Comparison of ENCODE assay signal across 10 cellular contexts in genomic region chr14:89493877-89494634, GRCh38.
A peak's percentile ranks its signal among the peaks of the same experiment; 100 is the strongest.
DNase-seq lines count a peak whose midpoint lies in the region; ATAC-seq and TF ChIP-seq lines count a peak whose summit lies in the region.
"Had no signal": no experiment of that assay in that cellular context is flagged by ENCODE, and none has a peak within 500 bp of the region (broad histone marks: within the 10 kb centered on the region; RNA-seq: fewer than 3 reads in every experiment).

No MANE protein-coding gene starts in this region.

- TF ChIP-seq POLR2A in erythroblast (IDR thresholded peaks at IDR 0.05; ENCODE audit: low read length): no peak

- ATAC-seq in GM19463 (IDR thresholded peaks at IDR 0.05; ENCODE audit: unreplicated experiment) (peak; percentile 99), HG03280 (IDR thresholded peaks at IDR 0.05; ENCODE audit: unreplicated experiment) (peak; percentile 93)
- ATAC-seq: foreskin keratinocyte had no signal

- DNase-seq in DMS79 treated with DMSO at 0.1 percent for 48 hours (lab: John Stamatoyannopoulos, UW) (peak; percentile 29), erythroblast (lab: John Stamatoyannopoulos, UW) (peak; percentile 69 to 77), NCI-H1092 treated with DMSO at 0.1 percent for 48 hours (lab: John Stamatoyannopoulos, UW) (no peak), H4 (ENCODE audit: low spot score) (no peak), NCI-H1105 treated with DMSO at 0.1 percent for 48 hours (lab: John Stamatoyannopoulos, UW) (no peak)
- no peak for DNase-seq in stimulated activated CD4-positive, alpha-beta T cell treated with anti-CD3 and anti-CD28 coated beads, Interleukin-12 subunit alpha, Interleukin-12 subunit beta, amount 100 ng/mL, for 4 hours
- DNase-seq: foreskin keratinocyte, NCI-H1417 treated with DMSO at 0.1 percent for 48 hours had no signal

Comparison
In these comparisons a context has a peak if more than half of its experiments do, and no peak if none do; other contexts are left out.
1. DNase-seq: peak in DMS79 treated with DMSO at 0.1 percent for 48 hours (single experiment) and erythroblast (2 of 2); none in NCI-H1092 treated with DMSO at 0.1 percent for 48 hours (single experiment), H4 (single experiment), stimulated activated CD4-positive, alpha-beta T cell treated with anti-CD3 and anti-CD28 coated beads, Interleukin-12 subunit alpha, Interleukin-12 subunit beta, amount 100 ng/mL, for 4 hours (single experiment) and NCI-H1105 treated with DMSO at 0.1 percent for 48 hours (single experiment).